In genomic region chrX:120101057-120101456, GRCh38 we compare ENCODE assay signal across 11 cellular contexts. TPM values are rescaled to one million over a fixed set of nuclear protein-coding genes. Genes with fewer than 3 reads are reported as not detected.
"Had no signal": no experiment of that assay in that cellular context is flagged by ENCODE, and none has a peak within 500 bp of the region (broad histone marks: within the 10 kb centered on the region; RNA-seq: fewer than 3 reads in every experiment).

No MANE protein-coding gene starts in this region.

RNA-seq across cellular contexts. Expression of gene RHOXF1, which starts 14.7 kb away (rescaled TPM):
- total RNA-seq: PC-3, Right ventricle myocardium inferior, Right ventricle myocardium superior, RPMI7951, SJCRH30, SJSA1, SK-MEL-5 had no signal

RNA-seq across cellular contexts. Expression of gene RHOXF2B, which starts 23.6 kb away (rescaled TPM):
- total RNA-seq: OCI-LY7, PC-3, PC-9, Peyer's patch, Right ventricle myocardium inferior, Right ventricle myocardium superior, SJCRH30, SJSA1, SK-MEL-5 had no signal
- polyA plus RNA-seq: SK-N-SH had no signal

RNA-seq across cellular contexts. Expression of gene RHOXF2, which starts 57.4 kb away (rescaled TPM):
- total RNA-seq: OCI-LY7, PC-3, PC-9, Peyer's patch, Right ventricle myocardium inferior, Right ventricle myocardium superior, RPMI7951, SJCRH30, SJSA1, SK-MEL-5 had no signal
- polyA plus RNA-seq: SK-N-SH had no signal
